Comparison of ENCODE assay signal across 1 cellular context in the genomic region with DNA sequence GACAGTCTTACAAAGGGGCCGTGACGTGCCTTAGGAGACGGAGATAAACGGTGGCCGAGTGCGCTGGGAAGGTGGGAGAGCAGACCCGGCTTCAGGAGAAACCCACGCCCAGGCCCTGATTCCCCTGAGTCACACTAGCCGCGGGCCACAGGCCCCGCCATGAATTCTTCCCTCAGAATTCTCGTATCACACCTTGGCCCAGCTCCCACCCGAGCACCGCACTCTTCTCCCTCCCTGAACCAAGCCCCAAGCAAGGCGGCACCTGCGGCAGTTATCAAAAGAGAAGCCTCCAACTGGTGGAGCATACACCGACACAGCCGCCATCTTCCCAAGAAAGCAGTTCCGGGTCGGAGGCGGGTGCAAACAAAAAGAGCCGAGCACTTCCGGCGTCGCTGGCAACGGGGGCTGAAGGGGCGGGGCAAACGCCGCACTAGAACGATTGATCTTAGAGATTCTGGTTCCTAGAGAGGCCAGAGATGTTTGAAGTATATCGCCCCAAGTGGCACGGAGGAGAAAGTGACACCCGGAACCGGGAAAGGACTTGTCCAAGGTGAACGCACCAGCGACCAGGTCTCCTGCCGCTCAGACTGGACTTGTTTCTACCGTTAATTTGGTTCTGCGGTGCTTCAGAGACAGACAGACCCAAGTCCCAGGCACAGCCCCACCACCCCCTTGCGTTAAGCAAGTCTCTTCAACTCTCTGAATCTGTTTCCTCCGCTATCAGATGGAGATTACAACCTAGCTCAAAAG.
A peak's percentile ranks its signal among the peaks of the same experiment; 100 is the strongest.
TF ChIP-seq lines count a peak whose summit lies in the region.

TSS of gene PSMB7 (minus strand) at position 341 of the 750 bp plus-strand sequence. CDS start at position 324, 17 bp downstream.

TF ChIP-seq in HepG2, 621 proteins besides CTCF, POLR2A, EP300 and RAD21 (continued from another document and continues in another):
- TF ChIP-seq ZNF740 (CRISPR knock-in tag; IDR thresholded peaks at IDR 0.05) (peak; percentile 56; the same call in 1 of the 2 replicates), ZNF496 (CRISPR knock-in tag; IDR thresholded peaks at IDR 0.05; ENCODE audit: insufficient replicate concordance) (no peak), ZNF343 (CRISPR knock-in tag; IDR thresholded peaks at IDR 0.05) (no peak), ZNF772 (CRISPR knock-in tag; IDR thresholded peaks at IDR 0.05) (peak; percentile 95), ZSCAN12 (CRISPR knock-in tag; IDR thresholded peaks at IDR 0.05) (no peak), MED8 (CRISPR knock-in tag; IDR thresholded peaks at IDR 0.05; ENCODE audit: insufficient replicate concordance) (no peak), FOXM1 (CRISPR knock-in tag; IDR thresholded peaks at IDR 0.05) (no peak), POLR2G (IDR thresholded peaks at IDR 0.05; ENCODE audit: low read depth, low read length) (peak; percentile 81), FUBP1 (CRISPR knock-in tag; IDR thresholded peaks at IDR 0.05; ENCODE audit: borderline replicate concordance) (no peak), MBD4 (IDR thresholded peaks at IDR 0.05; ENCODE audit: borderline replicate concordance, low read length) (no peak), ZNF256 (CRISPR knock-in tag; conservative IDR thresholded peaks at IDR 0.05) (0 out of 2 replicates have a peak, but pooled peaks have one; percentile 48), ZBTB21 (CRISPR knock-in tag; IDR thresholded peaks at IDR 0.05) (no peak), CREB3 (CRISPR knock-in tag; IDR thresholded peaks at IDR 0.05) (no peak), PITX1 (CRISPR knock-in tag; IDR thresholded peaks at IDR 0.05) (peak; percentile 47), CBX2 (IDR thresholded peaks at IDR 0.05; ENCODE audit: low read depth, low read length) (no peak), CBX2 (CRISPR knock-in tag; IDR thresholded peaks at IDR 0.05; ENCODE audit: low read depth) (no peak), ZBTB7A (CRISPR knock-in tag; IDR thresholded peaks at IDR 0.05) (no peak), ZBTB7B (CRISPR knock-in tag; IDR thresholded peaks at IDR 0.05) (no peak), ZNF546 (CRISPR knock-in tag; conservative IDR thresholded peaks at IDR 0.05) (no peak), BRCA1 (CRISPR knock-in tag; IDR thresholded peaks at IDR 0.05) (0 out of 2 replicates have a peak, but pooled peaks have one; percentile 54), GLI4 (CRISPR knock-in tag; IDR thresholded peaks at IDR 0.05; ENCODE audit: borderline replicate concordance) (peak; percentile 88; the same call in 1 of the 2 replicates), GATAD2A (CRISPR knock-in tag; IDR thresholded peaks at IDR 0.05) (peak; percentile 68), MAF1 (CRISPR knock-in tag; IDR thresholded peaks at IDR 0.05; ENCODE audit: borderline replicate concordance) (no peak), BCL6 (CRISPR knock-in tag; IDR thresholded peaks at IDR 0.05) (no peak), MTA1 (CRISPR knock-in tag; IDR thresholded peaks at IDR 0.05; ENCODE audit: borderline replicate concordance) (peak; percentile 44; the same call in 1 of the 2 replicates), CENPT (CRISPR knock-in tag; IDR thresholded peaks at IDR 0.05; ENCODE audit: low read depth) (no peak), ZNF331 (CRISPR knock-in tag; IDR thresholded peaks at IDR 0.05) (no peak), SMAD9 (CRISPR knock-in tag; IDR thresholded peaks at IDR 0.05) (no peak), ZNF891 (CRISPR knock-in tag; IDR thresholded peaks at IDR 0.05) (peak; percentile 50; the same call in 1 of the 2 replicates), ZNF7 (CRISPR knock-in tag; IDR thresholded peaks at IDR 0.05) (no peak), MTA3 (CRISPR knock-in tag; IDR thresholded peaks at IDR 0.05) (no peak), GABPB1 (CRISPR knock-in tag; IDR thresholded peaks at IDR 0.05) (peak; percentile 99), ZSCAN5A (CRISPR knock-in tag; IDR thresholded peaks at IDR 0.05; ENCODE audit: borderline replicate concordance) (peak; percentile 61; the same call in 1 of the 2 replicates), ZNF605 (CRISPR knock-in tag; IDR thresholded peaks at IDR 0.05) (peak; percentile 93), ZNF3 (CRISPR knock-in tag; IDR thresholded peaks at IDR 0.05) (no peak), ZSCAN21 (CRISPR knock-in tag; IDR thresholded peaks at IDR 0.05; ENCODE audit: borderline replicate concordance) (no peak), ZSCAN30 (CRISPR knock-in tag; IDR thresholded peaks at IDR 0.05) (no peak), ZNF34 (CRISPR knock-in tag; IDR thresholded peaks at IDR 0.05; ENCODE audit: borderline replicate concordance) (no peak), TRAFD1 (CRISPR knock-in tag; IDR thresholded peaks at IDR 0.05; ENCODE audit: borderline replicate concordance) (no peak), HNRNPH1 (optimal IDR thresholded peaks at IDR 0.05; ENCODE audit: low read depth, low read length) (no peak), ZFP36L1 (CRISPR knock-in tag; IDR thresholded peaks at IDR 0.05) (0 out of 2 replicates have a peak, but pooled peaks have one; percentile 61), ZBTB37 (CRISPR knock-in tag; IDR thresholded peaks at IDR 0.05) (no peak), ZNF83 (CRISPR knock-in tag; IDR thresholded peaks at IDR 0.05; ENCODE audit: borderline replicate concordance) (no peak), ZKSCAN5 (CRISPR knock-in tag; IDR thresholded peaks at IDR 0.05) (no peak), U2AF1 (optimal IDR thresholded peaks at IDR 0.05; ENCODE audit: low read depth, low read length) (peak; percentile 68), POGZ (CRISPR knock-in tag; IDR thresholded peaks at IDR 0.05) (peak; percentile 100)
- TF ChIP-seq, protein P1, sequence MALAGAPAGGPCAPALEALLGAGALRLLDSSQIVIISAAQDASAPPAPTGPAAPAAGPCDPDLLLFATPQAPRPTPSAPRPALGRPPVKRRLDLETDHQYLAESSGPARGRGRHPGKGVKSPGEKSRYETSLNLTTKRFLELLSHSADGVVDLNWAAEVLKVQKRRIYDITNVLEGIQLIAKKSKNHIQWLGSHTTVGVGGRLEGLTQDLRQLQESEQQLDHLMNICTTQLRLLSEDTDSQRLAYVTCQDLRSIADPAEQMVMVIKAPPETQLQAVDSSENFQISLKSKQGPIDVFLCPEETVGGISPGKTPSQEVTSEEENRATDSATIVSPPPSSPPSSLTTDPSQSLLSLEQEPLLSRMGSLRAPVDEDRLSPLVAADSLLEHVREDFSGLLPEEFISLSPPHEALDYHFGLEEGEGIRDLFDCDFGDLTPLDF (CRISPR knock-in tag; IDR thresholded peaks at IDR 0.05) = no peak; the same call in 1 of the 2 replicates
- TF ChIP-seq, protein P2, sequence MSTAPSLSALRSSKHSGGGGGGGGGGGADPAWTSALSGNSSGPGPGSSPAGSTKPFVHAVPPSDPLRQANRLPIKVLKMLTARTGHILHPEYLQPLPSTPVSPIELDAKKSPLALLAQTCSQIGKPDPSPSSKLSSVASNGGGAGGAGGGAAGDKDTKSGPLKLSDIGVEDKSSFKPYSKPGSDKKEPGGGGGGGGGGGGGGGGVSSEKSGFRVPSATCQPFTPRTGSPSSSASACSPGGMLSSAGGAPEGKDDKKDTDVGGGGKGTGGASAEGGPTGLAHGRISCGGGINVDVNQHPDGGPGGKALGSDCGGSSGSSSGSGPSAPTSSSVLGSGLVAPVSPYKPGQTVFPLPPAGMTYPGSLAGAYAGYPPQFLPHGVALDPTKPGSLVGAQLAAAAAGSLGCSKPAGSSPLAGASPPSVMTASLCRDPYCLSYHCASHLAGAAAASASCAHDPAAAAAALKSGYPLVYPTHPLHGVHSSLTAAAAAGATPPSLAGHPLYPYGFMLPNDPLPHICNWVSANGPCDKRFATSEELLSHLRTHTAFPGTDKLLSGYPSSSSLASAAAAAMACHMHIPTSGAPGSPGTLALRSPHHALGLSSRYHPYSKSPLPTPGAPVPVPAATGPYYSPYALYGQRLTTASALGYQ (CRISPR knock-in tag; IDR thresholded peaks at IDR 0.05) = peak; percentile 60; the same call in 1 of the 2 replicates
- TF ChIP-seq, protein P3, sequence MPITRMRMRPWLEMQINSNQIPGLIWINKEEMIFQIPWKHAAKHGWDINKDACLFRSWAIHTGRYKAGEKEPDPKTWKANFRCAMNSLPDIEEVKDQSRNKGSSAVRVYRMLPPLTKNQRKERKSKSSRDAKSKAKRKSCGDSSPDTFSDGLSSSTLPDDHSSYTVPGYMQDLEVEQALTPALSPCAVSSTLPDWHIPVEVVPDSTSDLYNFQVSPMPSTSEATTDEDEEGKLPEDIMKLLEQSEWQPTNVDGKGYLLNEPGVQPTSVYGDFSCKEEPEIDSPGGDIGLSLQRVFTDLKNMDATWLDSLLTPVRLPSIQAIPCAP (CRISPR knock-in tag; IDR thresholded peaks at IDR 0.05; ENCODE audit: low read depth) = no peak
- TF ChIP-seq, protein P4, sequence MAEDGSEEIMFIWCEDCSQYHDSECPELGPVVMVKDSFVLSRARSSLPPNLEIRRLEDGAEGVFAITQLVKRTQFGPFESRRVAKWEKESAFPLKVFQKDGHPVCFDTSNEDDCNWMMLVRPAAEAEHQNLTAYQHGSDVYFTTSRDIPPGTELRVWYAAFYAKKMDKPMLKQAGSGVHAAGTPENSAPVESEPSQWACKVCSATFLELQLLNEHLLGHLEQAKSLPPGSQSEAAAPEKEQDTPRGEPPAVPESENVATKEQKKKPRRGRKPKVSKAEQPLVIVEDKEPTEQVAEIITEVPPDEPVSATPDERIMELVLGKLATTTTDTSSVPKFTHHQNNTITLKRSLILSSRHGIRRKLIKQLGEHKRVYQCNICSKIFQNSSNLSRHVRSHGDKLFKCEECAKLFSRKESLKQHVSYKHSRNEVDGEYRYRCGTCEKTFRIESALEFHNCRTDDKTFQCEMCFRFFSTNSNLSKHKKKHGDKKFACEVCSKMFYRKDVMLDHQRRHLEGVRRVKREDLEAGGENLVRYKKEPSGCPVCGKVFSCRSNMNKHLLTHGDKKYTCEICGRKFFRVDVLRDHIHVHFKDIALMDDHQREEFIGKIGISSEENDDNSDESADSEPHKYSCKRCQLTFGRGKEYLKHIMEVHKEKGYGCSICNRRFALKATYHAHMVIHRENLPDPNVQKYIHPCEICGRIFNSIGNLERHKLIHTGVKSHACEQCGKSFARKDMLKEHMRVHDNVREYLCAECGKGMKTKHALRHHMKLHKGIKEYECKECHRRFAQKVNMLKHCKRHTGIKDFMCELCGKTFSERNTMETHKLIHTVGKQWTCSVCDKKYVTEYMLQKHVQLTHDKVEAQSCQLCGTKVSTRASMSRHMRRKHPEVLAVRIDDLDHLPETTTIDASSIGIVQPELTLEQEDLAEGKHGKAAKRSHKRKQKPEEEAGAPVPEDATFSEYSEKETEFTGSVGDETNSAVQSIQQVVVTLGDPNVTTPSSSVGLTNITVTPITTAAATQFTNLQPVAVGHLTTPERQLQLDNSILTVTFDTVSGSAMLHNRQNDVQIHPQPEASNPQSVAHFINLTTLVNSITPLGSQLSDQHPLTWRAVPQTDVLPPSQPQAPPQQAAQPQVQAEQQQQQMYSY (CRISPR knock-in tag; IDR thresholded peaks at IDR 0.05) = no peak
